ENCODE assay signal across 1 cellular context in the genomic region with DNA sequence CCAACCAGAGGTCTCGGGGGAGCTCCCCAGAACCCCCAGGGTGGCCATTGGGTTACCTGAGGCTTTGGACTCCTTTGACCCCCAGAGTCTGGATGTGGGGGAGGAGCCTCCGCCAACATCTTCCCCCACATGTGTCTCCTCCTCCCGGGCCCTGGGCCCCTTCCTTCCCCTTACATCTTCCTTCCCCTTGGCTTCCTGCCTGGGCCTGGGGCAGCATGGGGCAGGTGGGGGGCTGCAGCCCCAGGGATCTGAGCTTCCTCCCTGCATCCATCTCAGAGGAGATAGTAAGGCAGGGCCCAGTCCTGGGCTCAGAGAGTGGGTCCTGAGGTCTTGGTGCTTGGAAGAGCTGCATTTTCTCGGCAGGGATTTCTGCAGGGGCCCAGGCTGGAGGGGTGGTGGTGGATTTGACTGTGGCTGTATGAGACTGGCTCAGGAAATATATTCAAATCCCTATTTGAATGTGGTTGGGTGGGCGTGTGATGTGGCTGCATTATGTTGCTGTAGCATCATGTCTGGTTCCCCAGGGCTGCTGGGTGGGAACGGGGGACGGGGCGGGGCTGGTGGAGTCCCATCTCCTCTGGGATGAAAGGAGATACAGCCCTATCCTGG.
TF ChIP-seq lines count a peak whose summit lies in the region.

No MANE protein-coding gene starts in this region.

TF ChIP-seq in GM23338, 12 proteins besides CTCF, POLR2A, EP300 and RAD21 (continued from another document):
- TF ChIP-seq ZNF462 (CRISPR knock-in tag; IDR thresholded peaks at IDR 0.05) (no peak), REST (IDR thresholded peaks at IDR 0.05; ENCODE audit: unreplicated experiment) (no peak), NANOG (IDR thresholded peaks at IDR 0.05; ENCODE audit: borderline replicate concordance) (no peak), EZH2 (IDR thresholded peaks at IDR 0.05; ENCODE audit: low read depth, unreplicated experiment) (no peak), CREB1 (CRISPR knock-in tag; IDR thresholded peaks at IDR 0.05; ENCODE audit: low read depth) (no peak), JUNB (IDR thresholded peaks at IDR 0.05; ENCODE audit: unreplicated experiment) (no peak), ZNF114 (CRISPR knock-in tag; IDR thresholded peaks at IDR 0.05) (no peak)
